9 cellular contexts compared by ENCODE assay signal in genomic region chr13:52010890-52011689, GRCh38. TPM values are rescaled to one million over a fixed set of nuclear protein-coding genes. Genes with fewer than 3 reads are reported as not detected.
DNase-seq lines count a peak whose midpoint lies in the region; ATAC-seq, FAIRE-seq and TF ChIP-seq lines count a peak whose summit lies in the region.
"Had no signal": no experiment of that assay in that cellular context is flagged by ENCODE, and none has a peak within 500 bp of the region (broad histone marks: within the 10 kb centered on the region; RNA-seq: fewer than 3 reads in every experiment).

ATP7B (minus strand) TSS chr13:52011450; CDS start chr13:52011337, 113 bp downstream.

- H3K9me3 ChIP-seq in endothelial cell of umbilical vein (replicated peaks; ENCODE audit: control insufficient read depth, insufficient read depth, low read length) (no peaks in the 10 kb centered on the region), muscle layer of colon (ENCODE audit: low read length) (no peaks in the 10 kb centered on the region)

- peak within 1 kb of the TSS; percentile 91 for H3K9ac ChIP-seq in endothelial cell of umbilical vein (replicated peaks; ENCODE audit: extremely low read depth, insufficient read depth, low read length)
- H3K9ac ChIP-seq in muscle layer of colon (ENCODE audit: low read length), result peak within 1 kb of the TSS; percentile 78

- peaks cover 25% of the 10 kb centered on the region for H3K79me2 ChIP-seq in endothelial cell of umbilical vein (ENCODE audit: control insufficient read depth, insufficient read depth, low read length)

- CTCF ChIA-PET in endothelial cell of umbilical vein (lab: Charles Lee), result interaction anchor here (1.3 to 1.6 kb wide), 2 partner anchors 118 to 190 kb away, joined by 3 to 5 read pairs; partner anchors contain the start of gene NEK5

- H3K4me1 ChIP-seq in endothelial cell of umbilical vein (ENCODE audit: control insufficient read depth, extremely low read depth, insufficient read depth, low read length), result peaks cover 14% of the 10 kb centered on the region
- peaks cover 24% of the 10 kb centered on the region for H3K4me1 ChIP-seq in muscle layer of colon (ENCODE audit: insufficient read depth, low read length)

- H3K9me1 ChIP-seq in endothelial cell of umbilical vein (replicated peaks; ENCODE audit: control insufficient read depth, extremely low read depth, insufficient read depth, low read length), result no peaks in the 10 kb centered on the region

- H3K36me3 ChIP-seq in endothelial cell of umbilical vein (ENCODE audit: control insufficient read depth in 2 of 2, extremely low read depth in 1 of 2, insufficient read depth in 2 of 2, low read length in 2 of 2) (no peaks in the 10 kb centered on the region), muscle layer of colon (ENCODE audit: insufficient read depth, low read length) (no peaks in the 10 kb centered on the region)

- peak within 1 kb of the TSS; percentile 51 to 88 (median 74) for H3K4me3 ChIP-seq in endothelial cell of umbilical vein (replicated peaks in 1 of 3; ENCODE audit: insufficient read depth in 1 of 3, low read depth in 1 of 3, low read length in 3 of 3)
- peak within 1 kb of the TSS; percentile 90 to 99 for H3K4me3 ChIP-seq in muscle layer of colon (ENCODE audit: low read depth in 1 of 2, low read length in 2 of 2)

- peak within 1 kb of the TSS; percentile 89 for H3K4me2 ChIP-seq in endothelial cell of umbilical vein (ENCODE audit: insufficient read depth, low read length)

- POLR2A ChIA-PET in endothelial cell of umbilical vein (lab: Charles Lee), result no interaction called here

- no peak for TF ChIP-seq POLR2A in endothelial cell of umbilical vein (IDR thresholded peaks at IDR 0.05; ENCODE audit: low read depth, low read length)

- peak in 1 of 2 donors; percentile 13 for TF ChIP-seq CTCF in endothelial cell of umbilical vein (IDR thresholded peaks at IDR 0.05; ENCODE audit: extremely low read depth in 1 of 2, insufficient read depth in 1 of 2, low read depth in 1 of 2, low read length in 2 of 2)

- DNase-seq in HT1080 (ENCODE audit: low read depth), result peak; percentile 17
- DNase-seq in activated CD4-positive, alpha-beta T cell treated with anti-CD3 and anti-CD28 coated beads for 48 hours, result peak; percentile 29
- peak; percentile 10 for DNase-seq in endothelial cell of umbilical vein (ENCODE audit: low read depth, low spot score)
- DNase-seq in substantia nigra (lab: John Stamatoyannopoulos, UW), result peak in 6 of 49 donors; percentile 27 to 52 (median 39)
- no peak for DNase-seq in NK-92 treated with Interleukin-12 subunit alpha and Interleukin-12 subunit beta, amount 100 ng/mL, for 24 hours (lab: John Stamatoyannopoulos, UW)
- DNase-seq in ecto neural progenitor cell (ENCODE audit: low spot score), result no peak

- H2AFZ ChIP-seq in endothelial cell of umbilical vein (ENCODE audit: low read depth, low read length), result peak within 1 kb of the TSS; percentile 94

- dilution Hi-C loops in endothelial cell of umbilical vein (cut with MboI; ENCODE audit: extremely low pct_ligation_motif_present, low sequenced_read_pairs), result no loop called here

- H3K27me3 ChIP-seq in endothelial cell of umbilical vein (ENCODE audit: control insufficient read depth in 2 of 2, insufficient read depth in 2 of 2, low read length in 2 of 2) (peaks cover 13 to 14% of the 10 kb centered on the region in 2 experiments), muscle layer of colon (ENCODE audit: control insufficient read depth in 1 of 2, insufficient read depth in 2 of 2, low read length in 2 of 2) (no peaks in the 10 kb centered on the region)

- H3K27ac ChIP-seq in endothelial cell of umbilical vein (ENCODE audit: insufficient read depth, low read depth, low read length), result peak within 1 kb of the TSS; percentile 72
- H3K27ac ChIP-seq in muscle layer of colon (ENCODE audit: low read depth, low read length), result peak within 1 kb of the TSS; percentile 70
- H3K27ac ChIP-seq in substantia nigra (ENCODE audit: low read depth, low read length, poor library complexity, severe bottlenecking), result peak within 1 kb of the TSS; percentile 70

- TSS peak; percentile 12 for BruUV-seq in endothelial cell of umbilical vein (replicated peaks; lab: Mats Ljungman, UMichigan)

- ATAC-seq in GM18502 (IDR thresholded peaks at IDR 0.05; ENCODE audit: poor library complexity, unreplicated experiment), result peak; percentile 10

- FAIRE-seq in endothelial cell of umbilical vein (lab: Jason Lieb, UNC), result no peak
- FAIRE-seq: colon had no signal

- H4K20me1 ChIP-seq in endothelial cell of umbilical vein (replicated peaks; ENCODE audit: control insufficient read depth, extremely low read depth, insufficient read depth, low read length), result no peaks in the 10 kb centered on the region

- intact Hi-C loops in endothelial cell of umbilical vein (cut with micrococcal nuclease), result loop anchor here (1.0 to 5.0 kb wide), 4 partner anchors 10 to 429 kb away; partner anchors contain the start of genes DHRS12 and WDFY2

TF ChIP-seq in endothelial cell of umbilical vein, 7 proteins besides CTCF, POLR2A, EP300 and RAD21:
- TF ChIP-seq POLR2AphosphoS5 (IDR thresholded peaks at IDR 0.05; ENCODE audit: insufficient read depth, low read depth, low read length), result no peak
- TF ChIP-seq FOS (IDR thresholded peaks at IDR 0.05; ENCODE audit: borderline replicate concordance, insufficient read depth, low read length), result no peak
- TF ChIP-seq MYC (IDR thresholded peaks at IDR 0.05; ENCODE audit: low read depth, low read length), result no peak
- no peak for TF ChIP-seq MAX (IDR thresholded peaks at IDR 0.05; ENCODE audit: insufficient read depth, insufficient read length)
- no peak for TF ChIP-seq EZH2 (IDR thresholded peaks at IDR 0.05; ENCODE audit: borderline replicate concordance, low read depth, low read length, severe bottlenecking)
- no peak for TF ChIP-seq GATA2 (IDR thresholded peaks at IDR 0.05; ENCODE audit: insufficient read depth, insufficient read length, low read depth, low read length)
- TF ChIP-seq JUN (IDR thresholded peaks at IDR 0.05; ENCODE audit: borderline replicate concordance, insufficient read depth, insufficient read length, low read depth), result no peak

RNA-seq across cellular contexts. Expression of gene ATP7B, which starts in this region (rescaled TPM):
- 2.2 and 2.3 TPM in 2 replicates for total RNA-seq in HT1080 (2014; rRNA removed; shearing (Covaris generic))
- polyA plus RNA-seq in HT1080 (2015; cell fraction: cytosol; rRNA removed), result 0.97 and 1.7 TPM in 2 replicates
- polyA plus RNA-seq in HT1080 (2015; cell fraction: nucleus; rRNA removed), result 6.1 and 6.5 TPM in 2 replicates
- total RNA-seq in endothelial cell of umbilical vein, result 8.0 TPM in 2 replicates
- polyA plus RNA-seq in endothelial cell of umbilical vein, result 3.9 and 4.2 TPM in 2 replicates
- 2.7 and 3.4 TPM in 2 replicates for polyA plus RNA-seq in endothelial cell of umbilical vein (2011; cell fraction: cytosol; rRNA removed)
- 14.5 and 16.1 TPM in 2 replicates for polyA plus RNA-seq in endothelial cell of umbilical vein (2011; cell fraction: nucleus; rRNA removed)
- polyA plus RNA-seq in endothelial cell of umbilical vein (2012), result 3.7 and 4.9 TPM in 2 replicates
- 13.2 and 14.7 TPM in 2 replicates for polyA minus RNA-seq in endothelial cell of umbilical vein
- polyA minus RNA-seq in endothelial cell of umbilical vein (2011; cell fraction: cytosol; rRNA and poly(A)+ RNA removed), result 2.0 TPM
- 13.4 and 14.2 TPM in 2 replicates for polyA minus RNA-seq in endothelial cell of umbilical vein (2011; cell fraction: nucleus; rRNA and poly(A)+ RNA removed)

Comparison
In these comparisons a context has a peak if more than half of its experiments do, and no peak if none do; other contexts are left out.
1. DNase-seq: peak in HT1080 (single experiment), activated CD4-positive, alpha-beta T cell treated with anti-CD3 and anti-CD28 coated beads for 48 hours (single experiment) and endothelial cell of umbilical vein (single experiment); none in NK-92 treated with Interleukin-12 subunit alpha and Interleukin-12 subunit beta, amount 100 ng/mL, for 24 hours (single experiment) and ecto neural progenitor cell (single experiment).
2. Peak in every context shown above with its lines, with median percentiles within 50 percentile points of each other: H3K27ac ChIP-seq.